16 cellular contexts compared by ENCODE assay signal in genomic region chr7:152144557-152145245, GRCh38.
DNase-seq lines count a peak whose midpoint lies in the region; ATAC-seq and FAIRE-seq lines count a peak whose summit lies in the region.
"Had no signal": no experiment of that assay in that cellular context is flagged by ENCODE, and none has a peak within 500 bp of the region (broad histone marks: within the 10 kb centered on the region; RNA-seq: fewer than 3 reads in every experiment).

No MANE protein-coding gene starts in this region.

- H3K4me3 Mint-ChIP-seq in activated CD8-positive, alpha-beta memory T cell treated with anti-CD3 and anti-CD28 coated beads, Interleukin-2, amount 10 ng/mL, durations not matched to agents 7 days and 5 days = peak overlapping the region; percentile 14
- peak overlapping the region; percentile 90 for H3K4me3 Mint-ChIP-seq in T-helper 17 cell
- peak overlapping the region; percentile 64 for H3K4me3 Mint-ChIP-seq in central memory CD8-positive, alpha-beta T cell
- H3K4me3 Mint-ChIP-seq: stimulated activated memory B cell treated with anti-CD40 and anti-IgM and Interleukin-4, amounts not matched to agents 10 μg/mL and 1 μg/mL and 100 μg/mL, for 72 hours had no signal

- FAIRE-seq in small intestine (lab: Jason Lieb, UNC) = no peak
- FAIRE-seq: urothelium cell line had no signal

- no peaks in the 10 kb centered on the region for H3K27me3 ChIP-seq in small intestine (ENCODE audit: control insufficient read depth in 2 of 2, insufficient read depth in 2 of 2, low read length in 2 of 2)

- DNase-seq in activated CD8-positive, alpha-beta memory T cell treated with anti-CD3 and anti-CD28 coated beads, Interleukin-2, amount 10 ng/mL, durations not matched to agents 7 days and 5 days = no peak
- DNase-seq in activated CD8-positive, alpha-beta memory T cell treated with anti-CD3 and anti-CD28 coated beads, Interleukin-2, amount 50 U/mL, for 4 hours = no peak
- no peak for DNase-seq in T-helper 17 cell
- DNase-seq in central memory CD8-positive, alpha-beta T cell (ENCODE audit: low spot score in 2 of 2) = no peak
- DNase-seq in small intestine = peak; percentile 3
- no peak for DNase-seq in NCI-H1105 (lab: John Stamatoyannopoulos, UW)
- no peak for DNase-seq in HCEC 1CT
- DNase-seq in DMS153 (lab: John Stamatoyannopoulos, UW) = no peak
- DNase-seq: activated CD8-positive, alpha-beta memory T cell treated with anti-CD3 and anti-CD28 coated beads, Interleukin-2, amount 50 U/mL, for 48 hours; anterior cingulate cortex; MM.1S; NCI-H2029; NCI-H510A treated with DMSO at 0.1 percent for 48 hours had no signal

- H3K27ac Mint-ChIP-seq in activated CD8-positive, alpha-beta memory T cell treated with anti-CD3 and anti-CD28 coated beads, Interleukin-2, amount 10 ng/mL, durations not matched to agents 7 days and 5 days = peak overlapping the region; percentile 84
- H3K27ac Mint-ChIP-seq in T-helper 17 cell = peak overlapping the region; percentile 96
- peak overlapping the region; percentile 60 for H3K27ac Mint-ChIP-seq in central memory CD8-positive, alpha-beta T cell (ENCODE audit: low read depth)
- H3K27ac Mint-ChIP-seq: stimulated activated memory B cell treated with anti-CD40 and anti-IgM and Interleukin-4, amounts not matched to agents 10 μg/mL and 1 μg/mL and 100 μg/mL, for 72 hours had no signal

- peak overlapping the region in 1 of 2 donors; percentile 13 for H3K27ac ChIP-seq in small intestine (ENCODE audit: low read depth in 1 of 2, low read length in 1 of 2)
- H3K27ac ChIP-seq: parathyroid adenoma had no signal

- H3K9me3 ChIP-seq in T-helper 17 cell (ENCODE audit: control insufficient read depth, low read length, poor library complexity, severe bottlenecking) = no peaks in the 10 kb centered on the region
- no peaks in the 10 kb centered on the region for H3K9me3 ChIP-seq in small intestine (ENCODE audit: control insufficient read depth, low read depth)

- peaks cover 34% of the 10 kb centered on the region for H3K4me1 Mint-ChIP-seq in activated CD8-positive, alpha-beta memory T cell treated with anti-CD3 and anti-CD28 coated beads, Interleukin-2, amount 10 ng/mL, durations not matched to agents 7 days and 5 days
- peaks cover 32% of the 10 kb centered on the region for H3K4me1 Mint-ChIP-seq in T-helper 17 cell
- H3K4me1 Mint-ChIP-seq in central memory CD8-positive, alpha-beta T cell = peaks cover 34% of the 10 kb centered on the region
- H3K4me1 Mint-ChIP-seq: stimulated activated memory B cell treated with anti-CD40 and anti-IgM and Interleukin-4, amounts not matched to agents 10 μg/mL and 1 μg/mL and 100 μg/mL, for 72 hours had no signal

- H3K4me3 ChIP-seq in small intestine (ENCODE audit: low read depth in 1 of 2, low read length in 2 of 2) = no peak overlapping the region

- WGBS in small intestine, 3 donors = 75 to 87% (median 75%) methylated on average over 12 of the region's 12 CpGs

- peaks cover 39% of the 10 kb centered on the region for H3K36me3 Mint-ChIP-seq in activated CD8-positive, alpha-beta memory T cell treated with anti-CD3 and anti-CD28 coated beads, Interleukin-2, amount 10 ng/mL, durations not matched to agents 7 days and 5 days
- H3K36me3 Mint-ChIP-seq in T-helper 17 cell (ENCODE audit: low read depth) = peaks cover 11% of the 10 kb centered on the region
- peaks cover 74% of the 10 kb centered on the region for H3K36me3 Mint-ChIP-seq in central memory CD8-positive, alpha-beta T cell (ENCODE audit: insufficient read depth)

- H3K27me3 Mint-ChIP-seq in activated CD8-positive, alpha-beta memory T cell treated with anti-CD3 and anti-CD28 coated beads, Interleukin-2, amount 10 ng/mL, durations not matched to agents 7 days and 5 days = no peaks in the 10 kb centered on the region
- no peaks in the 10 kb centered on the region for H3K27me3 Mint-ChIP-seq in T-helper 17 cell
- no peaks in the 10 kb centered on the region for H3K27me3 Mint-ChIP-seq in central memory CD8-positive, alpha-beta T cell
- H3K27me3 Mint-ChIP-seq: stimulated activated memory B cell treated with anti-CD40 and anti-IgM and Interleukin-4, amounts not matched to agents 10 μg/mL and 1 μg/mL and 100 μg/mL, for 72 hours had no signal

- peaks cover 18 to 25% of the 10 kb centered on the region in 2 donors for H3K36me3 ChIP-seq in small intestine (ENCODE audit: control insufficient read depth in 2 of 2, insufficient read depth in 2 of 2, low read length in 2 of 2)

- ATAC-seq in activated CD8-positive, alpha-beta memory T cell treated with anti-CD3 and anti-CD28 coated beads, Interleukin-2, amount 10 ng/mL, durations not matched to agents 7 days and 5 days = peak; percentile 71
- peak; percentile 87 for ATAC-seq in T-helper 17 cell
- ATAC-seq in central memory CD8-positive, alpha-beta T cell (replicated peaks; ENCODE audit: extremely low read depth, poor library complexity, severe bottlenecking) = peak; percentile 86
- ATAC-seq: stimulated activated memory B cell treated with anti-CD40 and anti-IgM and Interleukin-4, amounts not matched to agents 10 μg/mL and 1 μg/mL and 100 μg/mL, for 72 hours had no signal

- CTCF ChIA-PET in activated CD8-positive, alpha-beta memory T cell treated with anti-CD3 and anti-CD28 coated beads, Interleukin-2, amount 10 ng/mL, durations not matched to agents 7 days and 5 days (lab: Charles Lee) = interaction anchor here (1.1 to 2.6 kb wide), 3 partner anchors 9 to 118 kb away, joined by 3 to 7 read pairs (median 3); no protein-coding TSS in a partner anchor

- H3K4me1 ChIP-seq in small intestine (ENCODE audit: control insufficient read depth in 2 of 2, insufficient read depth in 1 of 2, low read depth in 1 of 2, low read length in 1 of 2) = no peaks in the 10 kb centered on the region

- no peaks in the 10 kb centered on the region for H3K9me3 Mint-ChIP-seq in activated CD8-positive, alpha-beta memory T cell treated with anti-CD3 and anti-CD28 coated beads, Interleukin-2, amount 10 ng/mL, durations not matched to agents 7 days and 5 days (ENCODE audit: low read depth)
- no peaks in the 10 kb centered on the region for H3K9me3 Mint-ChIP-seq in central memory CD8-positive, alpha-beta T cell
- H3K9me3 Mint-ChIP-seq: stimulated activated memory B cell treated with anti-CD40 and anti-IgM and Interleukin-4, amounts not matched to agents 10 μg/mL and 1 μg/mL and 100 μg/mL, for 72 hours had no signal

Comparison
In these comparisons a context has a peak if more than half of its experiments do, and no peak if none do; other contexts are left out.
1. H3K4me3 Mint-ChIP-seq: peak in every context shown above with its lines; median percentile 90 in T-helper 17 cell; 64 in central memory CD8-positive, alpha-beta T cell; 14 in activated CD8-positive, alpha-beta memory T cell treated with anti-CD3 and anti-CD28 coated beads, Interleukin-2, amount 10 ng/mL, durations not matched to agents 7 days and 5 days.